Comparison of ENCODE assay signal across 15 cellular contexts in the genomic region with DNA sequence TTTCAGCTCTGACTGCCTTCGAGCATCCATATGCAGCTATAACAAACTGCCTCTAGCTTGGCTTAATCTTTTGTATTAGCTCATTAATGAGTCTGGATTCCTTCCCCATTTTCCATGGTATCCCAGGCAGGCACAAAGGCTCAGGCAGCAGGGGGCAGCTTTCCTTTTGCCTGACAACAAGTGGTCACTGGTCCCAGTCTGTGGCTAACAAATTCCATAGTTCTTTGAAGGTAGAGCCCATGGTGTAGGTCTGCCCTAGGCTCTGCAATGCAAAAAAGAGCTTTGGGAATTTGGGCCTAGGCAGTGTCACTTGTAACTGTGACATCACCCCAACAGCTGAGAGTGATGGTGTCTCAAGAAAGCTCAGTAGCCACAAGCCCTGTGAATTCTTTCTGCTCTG.
"Had no signal": no experiment of that assay in that cellular context is flagged by ENCODE, and none has a peak within 500 bp of the region (broad histone marks: within the 10 kb centered on the region; RNA-seq: fewer than 3 reads in every experiment).

No MANE protein-coding gene starts in this region.

- H3K36me3 ChIP-seq: esophagus squamous epithelium, neutrophil, tibial artery, uterus had no signal

- H3K4me1 Mint-ChIP-seq: activated naive CD4-positive, alpha-beta T cell treated with anti-CD3 and anti-CD28 coated beads, Interleukin-2, amount 10 ng/mL, durations not matched to agents 7 days and 5 days had no signal

- H3K4me1 ChIP-seq: parathyroid adenoma, uterus had no signal

- H3K9ac ChIP-seq: parathyroid adenoma had no signal

- H3K27ac Mint-ChIP-seq: activated naive CD4-positive, alpha-beta T cell treated with anti-CD3 and anti-CD28 coated beads, Interleukin-2, amount 10 ng/mL, durations not matched to agents 7 days and 5 days had no signal

- H3K27ac ChIP-seq: esophagus squamous epithelium, neutrophil, parathyroid adenoma, skin epidermis, tibial artery, uterus had no signal

- H3K27me3 Mint-ChIP-seq: activated naive CD4-positive, alpha-beta T cell treated with anti-CD3 and anti-CD28 coated beads, Interleukin-2, amount 10 ng/mL, durations not matched to agents 7 days and 5 days had no signal

- H3K79me2 ChIP-seq: parathyroid adenoma had no signal

- H3K4me3 ChIP-seq: esophagus squamous epithelium, lung, skin epidermis, tibial artery, uterus had no signal

- H3K9me3 ChIP-seq: esophagus squamous epithelium, neutrophil, tibial artery, uterus had no signal

- H3K36me3 Mint-ChIP-seq: activated naive CD4-positive, alpha-beta T cell treated with anti-CD3 and anti-CD28 coated beads, Interleukin-2, amount 10 ng/mL, durations not matched to agents 7 days and 5 days had no signal

- H2AFZ ChIP-seq: parathyroid adenoma had no signal

- H3K9me3 Mint-ChIP-seq: activated naive CD4-positive, alpha-beta T cell treated with anti-CD3 and anti-CD28 coated beads, Interleukin-2, amount 10 ng/mL, durations not matched to agents 7 days and 5 days had no signal

- H3K4me3 Mint-ChIP-seq: activated naive CD4-positive, alpha-beta T cell treated with anti-CD3 and anti-CD28 coated beads, Interleukin-2, amount 10 ng/mL, durations not matched to agents 7 days and 5 days had no signal

- H3K27me3 ChIP-seq: esophagus squamous epithelium, neutrophil, tibial artery, uterus had no signal

- DNase-seq: activated CD4-positive, alpha-beta T cell treated with anti-CD3 and anti-CD28 coated beads for 1 hour; activated CD4-positive, alpha-beta T cell treated with anti-CD3 and anti-CD28 coated beads, Interleukin-2, amount 50 U/mL, for 4 hours; activated naive CD4-positive, alpha-beta T cell treated with anti-CD3 and anti-CD28 coated beads, Interleukin-2, amount 10 ng/mL, durations not matched to agents 7 days and 5 days; caudate nucleus; esophagus squamous epithelium; hippocampal formation; stimulated activated CD4-positive, alpha-beta T cell treated with anti-CD3 and anti-CD28 coated beads, Interleukin-15, amount 100 ng/mL, for 24 hours; stimulated activated CD4-positive, alpha-beta T cell treated with anti-CD3 and anti-CD28 coated beads, Interleukin-4, amount 100 ng/mL, for 24 hours; stimulated activated naive CD4-positive, alpha-beta T cell; tibial artery; uterus had no signal
